ENCODE assay signal across 13 cellular contexts in the genomic region with DNA sequence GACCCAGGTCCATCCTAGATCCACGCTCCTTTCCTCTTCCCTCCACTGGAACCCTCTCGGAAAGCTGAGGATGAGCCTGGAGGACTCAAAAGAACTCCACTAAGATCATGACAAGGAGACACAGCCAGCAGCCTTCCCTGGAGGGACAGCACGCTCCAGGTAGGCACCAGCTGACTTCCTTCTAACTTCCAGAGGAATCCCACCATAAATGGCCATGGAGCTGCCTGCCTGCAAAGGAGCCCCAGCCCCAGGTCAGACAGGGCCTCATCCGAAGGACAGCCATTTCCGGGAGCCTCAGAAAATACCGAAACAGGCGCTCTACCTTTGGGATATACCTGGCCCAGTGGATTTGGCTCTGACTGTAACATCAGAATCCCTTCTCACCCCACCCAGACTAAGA. TPM values are rescaled to one million over a fixed set of nuclear protein-coding genes. Genes with fewer than 3 reads are reported as not detected.
DNase-seq lines count a peak whose midpoint lies in the region; ATAC-seq and TF ChIP-seq lines count a peak whose summit lies in the region.
"Had no signal": no experiment of that assay in that cellular context is flagged by ENCODE, and none has a peak within 500 bp of the region (broad histone marks: within the 10 kb centered on the region; RNA-seq: fewer than 3 reads in every experiment).

No MANE protein-coding gene starts in this region.

- no peaks in the 10 kb centered on the region for H3F3A ChIP-seq in smooth muscle cell (ENCODE audit: low read depth)

- no peak for DNase-seq in activated CD4-positive, alpha-beta T cell treated with anti-CD3 and anti-CD28 coated beads, Interleukin-2, amount 10 ng/mL, durations not matched to agents 24 days and 14 days
- DNase-seq in activated CD4-positive, alpha-beta T cell treated with anti-CD3 and anti-CD28 coated beads, Interleukin-2, amount 50 U/mL, for 48 hours, result no peak
- DNase-seq in RWPE1 (ENCODE audit: low spot score), result no peak
- DNase-seq in right atrium auricular region (ENCODE audit: low spot score), result peak; percentile 52
- no peak for DNase-seq in smooth muscle cell (lab: John Stamatoyannopoulos, UW; ENCODE audit: unreplicated experiment)
- no peak for DNase-seq in NCI-H2029 treated with DMSO at 0.1 percent for 48 hours (lab: John Stamatoyannopoulos, UW)
- no peak for DNase-seq in NCI-H2227 (lab: John Stamatoyannopoulos, UW; ENCODE audit: unreplicated experiment)
- DNase-seq: DMS153; left colon; NCI-H1048; stimulated activated CD4-positive, alpha-beta T cell treated with anti-CD3 and anti-CD28 coated beads, Interleukin-12 subunit alpha, Interleukin-12 subunit beta, amount 100 ng/mL, for 4 hours had no signal

- peak overlapping the region; percentile 47 for H3K4me2 ChIP-seq in smooth muscle cell

- H3K36me3 ChIP-seq in right atrium auricular region, result peaks cover 16% of the 10 kb centered on the region
- H3K36me3 ChIP-seq in smooth muscle cell (ENCODE audit: low read depth), result no peaks in the 10 kb centered on the region
- peaks cover 0 to 40% of the 10 kb centered on the region in 2 donors for H3K36me3 ChIP-seq in gastroesophageal sphincter

- H3K9me3 ChIP-seq in right atrium auricular region, result no peaks in the 10 kb centered on the region
- H3K9me3 ChIP-seq in smooth muscle cell (replicated peaks; ENCODE audit: low read depth), result no peaks in the 10 kb centered on the region
- no peaks in the 10 kb centered on the region for H3K9me3 ChIP-seq in gastroesophageal sphincter
- H3K9me3 ChIP-seq: body of pancreas had no signal

- peaks cover 5 to 66% of the 10 kb centered on the region in 2 donors for H3K4me1 ChIP-seq in right atrium auricular region
- peaks cover 14% of the 10 kb centered on the region for H3K4me1 ChIP-seq in smooth muscle cell (ENCODE audit: low read depth)
- peaks cover 19 to 80% (median 47%) of the 10 kb centered on the region in 3 donors for H3K4me1 ChIP-seq in gastroesophageal sphincter

- H3K9ac ChIP-seq in smooth muscle cell (ENCODE audit: low read depth), result no peak overlapping the region

- H3K4me1 Mint-ChIP-seq in activated CD4-positive, alpha-beta T cell treated with anti-CD3 and anti-CD28 coated beads, Interleukin-2, amount 10 ng/mL, durations not matched to agents 24 days and 14 days, result peaks cover 61% of the 10 kb centered on the region

- H3K4me3 Mint-ChIP-seq in activated CD4-positive, alpha-beta T cell treated with anti-CD3 and anti-CD28 coated beads, Interleukin-2, amount 10 ng/mL, durations not matched to agents 24 days and 14 days, result no peak overlapping the region

- H4K20me1 ChIP-seq in smooth muscle cell (ENCODE audit: low read depth), result peaks cover 72% of the 10 kb centered on the region

- H3K27ac Mint-ChIP-seq in activated CD4-positive, alpha-beta T cell treated with anti-CD3 and anti-CD28 coated beads, Interleukin-2, amount 10 ng/mL, durations not matched to agents 24 days and 14 days, result peak overlapping the region; percentile 53

- H3K27me3 ChIP-seq in right atrium auricular region (no peaks in the 10 kb centered on the region), smooth muscle cell (ENCODE audit: low read depth) (no peaks in the 10 kb centered on the region), gastroesophageal sphincter (no peaks in the 10 kb centered on the region)
- H3K27me3 ChIP-seq: body of pancreas had no signal

- TF ChIP-seq CTCF in RWPE1 (conservative IDR thresholded peaks at IDR 0.05; ENCODE audit: low read depth), result no peak
- TF ChIP-seq CTCF in right atrium auricular region (IDR thresholded peaks at IDR 0.05), result no peak
- TF ChIP-seq CTCF in smooth muscle cell (IDR thresholded peaks at IDR 0.05; ENCODE audit: borderline replicate concordance, insufficient read depth, poor library complexity, severe bottlenecking), result no peak
- TF ChIP-seq CTCF in gastroesophageal sphincter (IDR thresholded peaks at IDR 0.05), result no peak

- WGBS in smooth muscle cell (ENCODE audit: low lambda C conversion rate), result 97% methylated on average over 7 of the region's 7 CpGs
- 85% methylated on average over 4 of the region's 7 CpGs; no CpG with 5 or more reads in 1 of the 2 donors for WGBS in gastroesophageal sphincter (ENCODE audit: low coverage in 1 of 2), 2 donors

- CTCF ChIA-PET in RWPE1 (lab: Yijun Ruan, JAX), result no interaction called here

- no peak for TF ChIP-seq EP300 in gastroesophageal sphincter (IDR thresholded peaks at IDR 0.05)

- H3K4me3 ChIP-seq in right atrium auricular region (no peak overlapping the region), smooth muscle cell (no peak overlapping the region), gastroesophageal sphincter (no peak overlapping the region)
- H3K4me3 ChIP-seq: body of pancreas had no signal

- H3K27ac ChIP-seq in RWPE1 (peak overlapping the region; percentile 29; the same call in 1 of the 2 replicates), right atrium auricular region (peak overlapping the region; percentile 28 to 68), smooth muscle cell (ENCODE audit: low read depth) (peak overlapping the region; percentile 52), gastroesophageal sphincter (peak overlapping the region in 2 of 4 donors; percentile 27 to 40)
- H3K27ac ChIP-seq: body of pancreas had no signal

- peaks cover under 1% of the 10 kb centered on the region for H3K9me3 Mint-ChIP-seq in activated CD4-positive, alpha-beta T cell treated with anti-CD3 and anti-CD28 coated beads, Interleukin-2, amount 10 ng/mL, durations not matched to agents 24 days and 14 days

- no peaks in the 10 kb centered on the region for H3K27me3 Mint-ChIP-seq in activated CD4-positive, alpha-beta T cell treated with anti-CD3 and anti-CD28 coated beads, Interleukin-2, amount 10 ng/mL, durations not matched to agents 24 days and 14 days

- peaks cover 47% of the 10 kb centered on the region for H3K36me3 Mint-ChIP-seq in activated CD4-positive, alpha-beta T cell treated with anti-CD3 and anti-CD28 coated beads, Interleukin-2, amount 10 ng/mL, durations not matched to agents 24 days and 14 days (ENCODE audit: low read depth)

- intact Hi-C loops in activated CD4-positive, alpha-beta T cell treated with anti-CD3 and anti-CD28 coated beads, Interleukin-2, amount 10 ng/mL, durations not matched to agents 24 days and 14 days (cut with micrococcal nuclease), result no loop called here

- no peak for TF ChIP-seq POLR2A in gastroesophageal sphincter (IDR thresholded peaks at IDR 0.05)

- H3K79me2 ChIP-seq in smooth muscle cell (ENCODE audit: low read depth), result peaks cover 63% of the 10 kb centered on the region

- no peak overlapping the region for H2AFZ ChIP-seq in smooth muscle cell (ENCODE audit: low read depth)

- POLR2A ChIA-PET in RWPE1 (lab: Yijun Ruan, JAX; ENCODE audit: low non-redundant PET), result no interaction called here

- no peak for ATAC-seq in gastroesophageal sphincter
- ATAC-seq: body of pancreas, left colon had no signal

RNA-seq across cellular contexts. Expression of gene SH3BP5L, which starts 4.1 kb away (rescaled TPM):
- 27.5 and 28.2 TPM in 2 replicates for total RNA-seq in activated CD4-positive, alpha-beta T cell treated with anti-CD3 and anti-CD28 coated beads, Interleukin-2, amount 10 ng/mL, durations not matched to agents 24 days and 14 days
- total RNA-seq in right atrium auricular region (10 to 100 TPM; 13.6 to 18.5 TPM), smooth muscle cell (14.7 and 18.6 TPM in 2 replicates), gastroesophageal sphincter (10 to 100 TPM; 21.9 to 38.7 (median 28.4) TPM)
- polyA plus RNA-seq in smooth muscle cell, result 5.5 and 7.4 TPM in 2 replicates

RNA-seq across cellular contexts. Expression of gene ZNF672, which starts 16.4 kb away (rescaled TPM):
- 44.0 and 48.8 TPM in 2 replicates for total RNA-seq in activated CD4-positive, alpha-beta T cell treated with anti-CD3 and anti-CD28 coated beads, Interleukin-2, amount 10 ng/mL, durations not matched to agents 24 days and 14 days
- total RNA-seq in right atrium auricular region, result 10 to 100 TPM; 55.3 to 59.1 TPM
- total RNA-seq in smooth muscle cell, result 22.6 and 28.7 TPM in 2 replicates
- polyA plus RNA-seq in smooth muscle cell, result 20.1 and 25.8 TPM in 2 replicates
- total RNA-seq in gastroesophageal sphincter, result 10 to 100 TPM; 22.1 to 44.2 (median 34.3) TPM

RNA-seq across cellular contexts. Expression of gene ZNF692, which starts 37.2 kb away (rescaled TPM):
- total RNA-seq in activated CD4-positive, alpha-beta T cell treated with anti-CD3 and anti-CD28 coated beads, Interleukin-2, amount 10 ng/mL, durations not matched to agents 24 days and 14 days, result 94.9 and 100 TPM in 2 replicates
- 10 to 100 TPM in 1 of 2 donors, 1 to 10 TPM in 1; 9.7 to 11.8 TPM for total RNA-seq in right atrium auricular region
- 10.4 and 24.8 TPM in 2 replicates for total RNA-seq in smooth muscle cell
- polyA plus RNA-seq in smooth muscle cell, result 25.9 and 40.5 TPM in 2 replicates
- total RNA-seq in gastroesophageal sphincter, result 10 to 100 TPM; 22.1 to 69.6 (median 28.4) TPM
